In the genomic region with DNA sequence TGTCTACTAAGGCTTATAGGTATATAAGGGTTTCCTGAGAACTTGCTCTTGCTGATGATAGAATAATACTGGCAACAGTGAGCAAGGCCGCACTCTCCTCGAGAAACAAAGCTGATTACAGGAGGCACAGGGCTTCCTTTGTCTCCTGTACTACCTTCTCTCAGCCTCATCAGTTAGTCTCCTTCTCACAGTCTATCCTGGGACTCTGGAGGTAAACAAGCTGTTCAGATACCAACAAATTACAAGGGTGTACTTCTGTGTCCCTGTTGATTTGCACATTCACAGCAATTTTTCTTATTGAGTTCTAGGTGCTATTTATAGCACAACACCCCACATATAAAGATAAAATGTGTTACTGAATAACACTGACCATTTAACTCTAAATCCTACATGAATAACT, we compare ENCODE assay signal across 21 cellular contexts.
DNase-seq lines count a peak whose midpoint lies in the region; ATAC-seq, FAIRE-seq and TF ChIP-seq lines count a peak whose summit lies in the region.
"Had no signal": no experiment of that assay in that cellular context is flagged by ENCODE, and none has a peak within 500 bp of the region (broad histone marks: within the 10 kb centered on the region; RNA-seq: fewer than 3 reads in every experiment).

No MANE protein-coding gene starts in this region.

- no peak for ATAC-seq in K562
- no peak for ATAC-seq in memory B cell (ENCODE audit: low read depth)
- no peak for ATAC-seq in left lung
- ATAC-seq in PC-3, result no peak
- ATAC-seq: Panc1 had no signal

- no peak for TF ChIP-seq EP300 in K562 (IDR thresholded peaks at IDR 0.05; ENCODE audit: low read length)

- H3K79me2 ChIP-seq in K562 (ENCODE audit: control insufficient read depth, insufficient read depth, low read length), result no peaks in the 10 kb centered on the region
- no peaks in the 10 kb centered on the region for H3K79me2 ChIP-seq in PC-3 (ENCODE audit: low read length)

- H4K20me1 ChIP-seq in K562 (replicated peaks; ENCODE audit: control insufficient read depth, insufficient read depth, low read length), result no peaks in the 10 kb centered on the region
- 0 out of 2 replicates have a peak, but pooled peaks cover 4% of the 10 kb centered on the region for H4K20me1 ChIP-seq in PC-3 (ENCODE audit: low read length)
- H4K20me1 ChIP-seq: BLaER1 treated with 17β-estradiol and CSF1 and Interleukin-3, amounts not matched to agents 10 nM and 100 nM had no signal

- FAIRE-seq in K562 (lab: Jason Lieb, UNC), result no peak
- FAIRE-seq: GM12891 had no signal

- H3K9me3 Mint-ChIP-seq in memory B cell, result no peaks in the 10 kb centered on the region
- H3K9me3 Mint-ChIP-seq: CD4-positive, alpha-beta memory T cell; H9; HFFc6 had no signal

- H3K4me1 ChIP-seq in left ventricle myocardium inferior, result peaks cover 23% of the 10 kb centered on the region
- H3K4me1 ChIP-seq in right atrium auricular region, result peaks cover 0 to 13% of the 10 kb centered on the region in 2 donors
- peaks cover 0 to 2% of the 10 kb centered on the region in 2 experiments; a peak in 1 of 5 replicates for H3K4me1 ChIP-seq in K562 (replicated peaks in 1 of 2; ENCODE audit: control insufficient read depth in 2 of 2, insufficient read depth in 2 of 2, low read length in 2 of 2)
- H3K4me1 ChIP-seq in testis, result peaks cover 8% of the 10 kb centered on the region
- no peaks in the 10 kb centered on the region for H3K4me1 ChIP-seq in left lung
- H3K4me1 ChIP-seq in PC-3 (ENCODE audit: insufficient read depth, low read length), result no peaks in the 10 kb centered on the region
- H3K4me1 ChIP-seq: SJCRH30 had no signal

- H3K27ac Mint-ChIP-seq in memory B cell, result peak overlapping the region; percentile 73
- H3K27ac Mint-ChIP-seq: HFFc6 had no signal

- no peak overlapping the region for H3K4me3 Mint-ChIP-seq in memory B cell
- H3K4me3 Mint-ChIP-seq: CD4-positive, alpha-beta memory T cell; H9; HFFc6 had no signal

- no peaks in the 10 kb centered on the region for H3K27me3 Mint-ChIP-seq in memory B cell
- H3K27me3 Mint-ChIP-seq: CD4-positive, alpha-beta memory T cell had no signal

- POLR2A ChIA-PET in K562 (lab: Yijun Ruan, JAX) (interaction anchor here (0.8 to 1.6 kb wide), 3 partner anchors 9 to 377 kb away, joined by 3 to 6 read pairs (median 4); no protein-coding TSS in a partner anchor), PC-3 (lab: Charles Lee; ENCODE audit: unreplicated experiment) (no interaction called here)

- CTCF ChIA-PET in K562 (lab: Yijun Ruan, JAX; ENCODE audit: low intra/inter-chr PET ratio) (no interaction called here), PC-3 (lab: Charles Lee) (no interaction called here)

- TF ChIP-seq POLR2A in K562 (conservative IDR thresholded peaks at IDR 0.05) (no peak), testis (IDR thresholded peaks at IDR 0.05) (no peak)

- no peak for TF ChIP-seq RAD21 in K562 (CRISPR knock-in tag; conservative IDR thresholded peaks at IDR 0.05 in 1 of 2, IDR thresholded peaks at IDR 0.05 in 1 of 2)

- H2AFZ ChIP-seq in K562 (ENCODE audit: low read depth, low read length) (no peak overlapping the region), PC-3 (ENCODE audit: low read length) (no peak overlapping the region)
- H2AFZ ChIP-seq: GM23248 had no signal

- intact Hi-C loops in left ventricle myocardium inferior (cut with micrococcal nuclease) (loop anchor here (5.0 kb wide), 1 partner anchor 296 kb away; no protein-coding TSS in a partner anchor), K562 (cut with micrococcal nuclease) (no loop called here), testis (cut with DNase I; ENCODE audit: low total_unique reads) (loop anchor here (10.0 kb wide), 1 partner anchor 423 kb away; no protein-coding TSS in a partner anchor), left lung (cut with DNase I) (loop anchor here in 1 of 2 donors (5.0 to 10.0 kb wide), 2 partner anchors 296 to 423 kb away; no protein-coding TSS in a partner anchor), PC-3 (cut with micrococcal nuclease) (no loop called here)

- H3K27me3 ChIP-seq in left ventricle myocardium inferior (ENCODE audit: low read depth) (no peaks in the 10 kb centered on the region), right atrium auricular region (no peaks in the 10 kb centered on the region), K562 (ENCODE audit: control insufficient read depth in 2 of 2, insufficient read depth in 2 of 2, low read length in 2 of 2) (no peaks in the 10 kb centered on the region), testis (no peaks in the 10 kb centered on the region), left lung (no peaks in the 10 kb centered on the region), PC-3 (ENCODE audit: low read length) (no peaks in the 10 kb centered on the region)
- H3K27me3 ChIP-seq: BLaER1 treated with 17β-estradiol and CSF1 and Interleukin-3, amounts not matched to agents 10 nM and 100 nM; MG63; SJCRH30 had no signal

- TF ChIP-seq CTCF in left ventricle myocardium inferior (IDR thresholded peaks at IDR 0.05; ENCODE audit: borderline replicate concordance) (no peak), right atrium auricular region (IDR thresholded peaks at IDR 0.05) (no peak), K562 (IDR thresholded peaks at IDR 0.05 in 2 of 3, conservative IDR thresholded peaks at IDR 0.05 in 1 of 3; ENCODE audit: insufficient read depth in 2 of 3, low read depth in 1 of 3, low read length in 3 of 3) (no peak), testis (IDR thresholded peaks at IDR 0.05) (no peak), left lung (IDR thresholded peaks at IDR 0.05) (no peak), PC-3 (conservative IDR thresholded peaks at IDR 0.05; ENCODE audit: low read depth, low read length) (no peak)

- H3K4me3 ChIP-seq in left ventricle myocardium inferior (no peak overlapping the region), right atrium auricular region (no peak overlapping the region), K562 (no peak overlapping the region), testis (no peak overlapping the region), left lung (no peak overlapping the region), PC-3 (ENCODE audit: low read length) (no peak overlapping the region)
- H3K4me3 ChIP-seq: BLaER1 treated with 17β-estradiol and CSF1 and Interleukin-3, amounts not matched to agents 10 nM and 100 nM; GM23248; MG63; SJCRH30 had no signal

- H3K9me2 ChIP-seq in PC-3 (replicated peaks; ENCODE audit: low read length), result no peaks in the 10 kb centered on the region

- H3K36me3 Mint-ChIP-seq in memory B cell, result peaks cover 3% of the 10 kb centered on the region

- DNase-seq in left ventricle myocardium inferior (no peak), right atrium auricular region (ENCODE audit: low spot score) (no peak), K562 (ENCODE audit: extremely low read depth in 1 of 4, low spot score in 3 of 4) (no peak), memory B cell (ENCODE audit: low spot score in 2 of 2) (no peak), testis (peak; percentile 57), left lung (no peak), PC-3 (no peak)
- DNase-seq: CD4-positive, alpha-beta memory T cell; DND-41; GM23248; H9; HFFc6; MG63; NCI-H1417 treated with DMSO at 0.1 percent for 48 hours; NCI-H187 treated with DMSO at 0.1 percent for 48 hours; NCI-H2107; NCI-H69; SJCRH30 had no signal

- H3K9me1 ChIP-seq in K562 (ENCODE audit: control insufficient read depth, insufficient read depth, low read length), result no peaks in the 10 kb centered on the region

- H3K4me2 ChIP-seq in K562 (ENCODE audit: insufficient read depth, low read length), result no peak overlapping the region
- H3K4me2 ChIP-seq in PC-3 (ENCODE audit: low read length), result no peak overlapping the region
- H3K4me2 ChIP-seq: BLaER1 treated with 17β-estradiol and CSF1 and Interleukin-3, amounts not matched to agents 10 nM and 100 nM had no signal

- peaks cover 3% of the 10 kb centered on the region for H3K4me1 Mint-ChIP-seq in memory B cell

- WGBS in K562 (ENCODE audit: insufficient coverage, low coverage, missing lambda C conversion rate), result 88% methylated on average over 2 of the region's 2 CpGs
- WGBS in testis, 2 donors, result 47 to 57% methylated on average over 2 of the region's 2 CpGs

- peak overlapping the region; percentile 51 for H3K27ac ChIP-seq in left ventricle myocardium inferior (replicated peaks)
- peak overlapping the region in 1 of 2 donors; percentile 69 for H3K27ac ChIP-seq in right atrium auricular region
- H3K27ac ChIP-seq in K562 (ENCODE audit: extremely low read depth, low read depth, low read length), result peak overlapping the region; percentile 22; the same call in 1 of the 3 replicates
- H3K27ac ChIP-seq in testis, result peak overlapping the region; percentile 62 to 66
- H3K27ac ChIP-seq in left lung, result no peak overlapping the region
- H3K27ac ChIP-seq in PC-3 (ENCODE audit: low read length), result no peak overlapping the region
- H3K27ac ChIP-seq: BLaER1 treated with 17β-estradiol and CSF1 and Interleukin-3, amounts not matched to agents 10 nM and 100 nM; GM23248; SJCRH30 had no signal

- H3K9ac ChIP-seq in K562 (ENCODE audit: insufficient read depth in 1 of 2, low read depth in 2 of 2, low read length in 2 of 2) (no peak overlapping the region), PC-3 (ENCODE audit: low read length) (no peak overlapping the region)
- H3K9ac ChIP-seq: GM23248 had no signal

- in situ Hi-C loops in K562 (cut with MboI), result loop anchor here (5.0 to 25.0 kb wide), 4 partner anchors 296 to 721 kb away; partner anchors contain the start of gene MPO

- H3K9me3 ChIP-seq in left ventricle myocardium inferior (replicated peaks), result no peaks in the 10 kb centered on the region
- H3K9me3 ChIP-seq in right atrium auricular region, result no peaks in the 10 kb centered on the region
- no peaks in the 10 kb centered on the region for H3K9me3 ChIP-seq in K562 (replicated peaks; ENCODE audit: control insufficient read depth, insufficient read depth, low read depth, low read length)
- no peaks in the 10 kb centered on the region for H3K9me3 ChIP-seq in testis
- H3K9me3 ChIP-seq in left lung, result no peaks in the 10 kb centered on the region
- no peaks in the 10 kb centered on the region for H3K9me3 ChIP-seq in PC-3 (ENCODE audit: low read length)
- H3K9me3 ChIP-seq: BLaER1 treated with 17β-estradiol and CSF1 and Interleukin-3, amounts not matched to agents 10 nM and 100 nM; MG63; SJCRH30 had no signal

- peaks cover 23% of the 10 kb centered on the region for H3K36me3 ChIP-seq in left ventricle myocardium inferior
- no peaks in the 10 kb centered on the region for H3K36me3 ChIP-seq in right atrium auricular region
- peaks cover 60% of the 10 kb centered on the region for H3K36me3 ChIP-seq in K562 (ENCODE audit: control insufficient read depth, insufficient read depth, low read length)
- no peaks in the 10 kb centered on the region for H3K36me3 ChIP-seq in testis (ENCODE audit: low read depth, missing control alignments)
- peaks cover 0 to 22% of the 10 kb centered on the region in 2 donors for H3K36me3 ChIP-seq in left lung
- peaks cover 17% of the 10 kb centered on the region for H3K36me3 ChIP-seq in PC-3 (ENCODE audit: low read depth, low read length)
- H3K36me3 ChIP-seq: SJCRH30 had no signal

- H3F3A ChIP-seq in PC-3 (ENCODE audit: low read length, unreplicated experiment), result no peaks in the 10 kb centered on the region

- BruUV-seq in K562 (replicated peaks; lab: Mats Ljungman, UMichigan) (no TSS peak), PC-3 (replicated peaks; lab: Mats Ljungman, UMichigan) (no TSS peak)

TF ChIP-seq in K562, 482 proteins besides CTCF, POLR2A, EP300 and RAD21 (continues in another document):
- no peak for TF ChIP-seq POLR2AphosphoS5 (IDR thresholded peaks at IDR 0.05; ENCODE audit: control insufficient read depth, insufficient read depth, low read depth, low read length)

Comparison
In these comparisons a context has a peak if more than half of its experiments do, and no peak if none do; other contexts are left out.
1. H3K27ac ChIP-seq: peak in left ventricle myocardium inferior (single experiment), K562 (single experiment) and testis (2 of 2); none in left lung (0 of 2) and PC-3 (single experiment).
2. intact Hi-C loops: an anchor here in left ventricle myocardium inferior (5.0 kb wide) and testis (10.0 kb wide); none called in K562 and PC-3.